Comparison of ENCODE assay signal across 20 cellular contexts in genomic region chr7:2257046-2257551, GRCh38.
"Had no signal": no experiment of that assay in that cellular context is flagged by ENCODE, and none has a peak within 500 bp of the region (broad histone marks: within the 10 kb centered on the region; RNA-seq: fewer than 3 reads in every experiment).

No MANE protein-coding gene starts in this region.

- ATAC-seq: activated CD4-positive, CD25-positive, alpha-beta regulatory T cell treated with anti-CD3 and anti-CD28 coated beads, Interleukin-2, amount 50 U/mL, for 24 hours; activated CD8-positive, alpha-beta T cell treated with anti-CD3 and anti-CD28 coated beads for 36 hours; activated T-cell treated with anti-CD3 and anti-CD28 coated beads, Interleukin-2, amount 50 U/mL, for 72 hours; PC-3 had no signal

- H3K27ac Mint-ChIP-seq: activated CD8-positive, alpha-beta T cell treated with anti-CD3 and anti-CD28 coated beads for 36 hours; activated naive CD4-positive, alpha-beta T cell treated with anti-CD3 and anti-CD28 coated beads, Interleukin-2, amount 10 ng/mL, durations not matched to agents 7 days and 5 days; activated naive CD8-positive, alpha-beta T cell treated with anti-CD3 and anti-CD28 coated beads for 36 hours; activated T-cell treated with anti-CD3 and anti-CD28 coated beads, Interleukin-2, amount 50 U/mL, for 72 hours; activated T-helper 2 cell treated with anti-CD3 and anti-CD28 coated beads, Interferon-gamma antibody, Interleukin-2, Interleukin-4, amounts not matched to agents 10 μg/mL and 5 μg/mL and 100 μg/mL, durations not matched to agents 14 hours and 24 hours and 36 hours had no signal

- H3K9me3 Mint-ChIP-seq: activated CD8-positive, alpha-beta T cell treated with anti-CD3 and anti-CD28 coated beads for 36 hours; activated naive CD4-positive, alpha-beta T cell treated with anti-CD3 and anti-CD28 coated beads, Interleukin-2, amount 10 ng/mL, durations not matched to agents 7 days and 5 days; activated naive CD8-positive, alpha-beta T cell treated with anti-CD3 and anti-CD28 coated beads for 36 hours; activated T-cell treated with anti-CD3 and anti-CD28 coated beads, Interleukin-2, amount 50 U/mL, for 72 hours; activated T-helper 2 cell treated with anti-CD3 and anti-CD28 coated beads, Interferon-gamma antibody, Interleukin-2, Interleukin-4, amounts not matched to agents 10 μg/mL and 5 μg/mL and 100 μg/mL, durations not matched to agents 14 hours and 24 hours and 36 hours had no signal

- H3K27ac ChIP-seq: SK-N-MC had no signal

- H3K4me3 ChIP-seq: SK-N-MC had no signal

- DNase-seq: activated CD4-positive, alpha-beta T cell treated with anti-CD3 and anti-CD28 coated beads for 4 hours; activated CD8-positive, alpha-beta memory T cell treated with anti-CD3 and anti-CD28 coated beads, Interleukin-2, amount 50 U/mL, for 4 hours; activated CD8-positive, alpha-beta T cell treated with anti-CD3 and anti-CD28 coated beads for 36 hours; activated gamma-delta T cell treated with Interleukin-2 at 50 U/mL for 16 hours; activated naive CD4-positive, alpha-beta T cell treated with anti-CD3 and anti-CD28 coated beads, Interleukin-2, amount 10 ng/mL, durations not matched to agents 7 days and 5 days; activated naive CD8-positive, alpha-beta T cell treated with anti-CD3 and anti-CD28 coated beads for 36 hours; activated T-cell treated with anti-CD3 and anti-CD28 coated beads, Interleukin-2, amount 50 U/mL, for 72 hours; anterior cingulate cortex; NCI-H1105 treated with DMSO at 0.1 percent for 48 hours; NCI-H1436 treated with DMSO at 0.1 percent for 48 hours; NCI-H187; NCI-H2081 treated with DMSO at 0.1 percent for 48 hours; NCI-H446; NCI-H524; PC-3; SIG-M5; SW 1271 had no signal

- H3K4me3 Mint-ChIP-seq: activated CD8-positive, alpha-beta T cell treated with anti-CD3 and anti-CD28 coated beads for 36 hours; activated naive CD4-positive, alpha-beta T cell treated with anti-CD3 and anti-CD28 coated beads, Interleukin-2, amount 10 ng/mL, durations not matched to agents 7 days and 5 days; activated naive CD8-positive, alpha-beta T cell treated with anti-CD3 and anti-CD28 coated beads for 36 hours; activated T-cell treated with anti-CD3 and anti-CD28 coated beads, Interleukin-2, amount 50 U/mL, for 72 hours had no signal

- H3K27me3 Mint-ChIP-seq: activated CD8-positive, alpha-beta T cell treated with anti-CD3 and anti-CD28 coated beads for 36 hours; activated naive CD4-positive, alpha-beta T cell treated with anti-CD3 and anti-CD28 coated beads, Interleukin-2, amount 10 ng/mL, durations not matched to agents 7 days and 5 days; activated naive CD8-positive, alpha-beta T cell treated with anti-CD3 and anti-CD28 coated beads for 36 hours had no signal
